In the genomic region with DNA sequence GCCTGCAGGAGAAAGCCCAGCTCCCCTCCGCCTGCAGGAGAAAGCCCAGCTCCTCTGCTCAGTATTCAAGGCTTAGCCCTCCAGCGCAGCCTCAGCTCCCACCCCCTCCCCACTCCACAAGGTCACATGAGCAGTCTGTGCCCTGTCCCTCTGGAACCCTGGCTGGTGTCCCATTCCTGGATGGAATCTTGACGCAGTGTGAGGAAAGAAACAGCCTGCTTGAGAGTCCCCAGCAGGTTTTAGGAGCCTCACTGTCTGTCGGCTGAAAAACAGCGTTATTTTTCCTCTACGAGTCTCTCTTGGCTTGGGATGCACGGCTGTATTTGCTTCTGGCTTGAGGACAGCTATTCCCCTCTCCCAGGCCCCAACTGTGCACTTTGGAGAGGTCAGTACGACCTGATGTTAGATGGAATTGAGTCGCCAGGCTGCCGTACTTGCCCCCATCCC, we compare ENCODE assay signal across 1 cellular context.
TF ChIP-seq lines count a peak whose summit lies in the region.

No MANE protein-coding gene starts in this region.

TF ChIP-seq in GM23338, 12 proteins besides CTCF, POLR2A, EP300 and RAD21 (continued from another document):
- TF ChIP-seq, protein P1, sequence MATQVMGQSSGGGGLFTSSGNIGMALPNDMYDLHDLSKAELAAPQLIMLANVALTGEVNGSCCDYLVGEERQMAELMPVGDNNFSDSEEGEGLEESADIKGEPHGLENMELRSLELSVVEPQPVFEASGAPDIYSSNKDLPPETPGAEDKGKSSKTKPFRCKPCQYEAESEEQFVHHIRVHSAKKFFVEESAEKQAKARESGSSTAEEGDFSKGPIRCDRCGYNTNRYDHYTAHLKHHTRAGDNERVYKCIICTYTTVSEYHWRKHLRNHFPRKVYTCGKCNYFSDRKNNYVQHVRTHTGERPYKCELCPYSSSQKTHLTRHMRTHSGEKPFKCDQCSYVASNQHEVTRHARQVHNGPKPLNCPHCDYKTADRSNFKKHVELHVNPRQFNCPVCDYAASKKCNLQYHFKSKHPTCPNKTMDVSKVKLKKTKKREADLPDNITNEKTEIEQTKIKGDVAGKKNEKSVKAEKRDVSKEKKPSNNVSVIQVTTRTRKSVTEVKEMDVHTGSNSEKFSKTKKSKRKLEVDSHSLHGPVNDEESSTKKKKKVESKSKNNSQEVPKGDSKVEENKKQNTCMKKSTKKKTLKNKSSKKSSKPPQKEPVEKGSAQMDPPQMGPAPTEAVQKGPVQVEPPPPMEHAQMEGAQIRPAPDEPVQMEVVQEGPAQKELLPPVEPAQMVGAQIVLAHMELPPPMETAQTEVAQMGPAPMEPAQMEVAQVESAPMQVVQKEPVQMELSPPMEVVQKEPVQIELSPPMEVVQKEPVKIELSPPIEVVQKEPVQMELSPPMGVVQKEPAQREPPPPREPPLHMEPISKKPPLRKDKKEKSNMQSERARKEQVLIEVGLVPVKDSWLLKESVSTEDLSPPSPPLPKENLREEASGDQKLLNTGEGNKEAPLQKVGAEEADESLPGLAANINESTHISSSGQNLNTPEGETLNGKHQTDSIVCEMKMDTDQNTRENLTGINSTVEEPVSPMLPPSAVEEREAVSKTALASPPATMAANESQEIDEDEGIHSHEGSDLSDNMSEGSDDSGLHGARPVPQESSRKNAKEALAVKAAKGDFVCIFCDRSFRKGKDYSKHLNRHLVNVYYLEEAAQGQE (IDR thresholded peaks at IDR 0.05; ENCODE audit: unreplicated experiment) = no peak
- TF ChIP-seq CREB1 (CRISPR knock-in tag; IDR thresholded peaks at IDR 0.05; ENCODE audit: low read depth) (no peak), JUNB (IDR thresholded peaks at IDR 0.05; ENCODE audit: unreplicated experiment) (no peak), ZNF114 (CRISPR knock-in tag; IDR thresholded peaks at IDR 0.05) (no peak), POLR2AphosphoS5 (IDR thresholded peaks at IDR 0.05; ENCODE audit: low read depth) (no peak), NANOG (IDR thresholded peaks at IDR 0.05; ENCODE audit: borderline replicate concordance) (no peak), EZH2phosphoT487 (IDR thresholded peaks at IDR 0.05; ENCODE audit: unreplicated experiment) (no peak), EZH2 (IDR thresholded peaks at IDR 0.05; ENCODE audit: low read depth, unreplicated experiment) (no peak)
- TF ChIP-seq, protein P2, sequence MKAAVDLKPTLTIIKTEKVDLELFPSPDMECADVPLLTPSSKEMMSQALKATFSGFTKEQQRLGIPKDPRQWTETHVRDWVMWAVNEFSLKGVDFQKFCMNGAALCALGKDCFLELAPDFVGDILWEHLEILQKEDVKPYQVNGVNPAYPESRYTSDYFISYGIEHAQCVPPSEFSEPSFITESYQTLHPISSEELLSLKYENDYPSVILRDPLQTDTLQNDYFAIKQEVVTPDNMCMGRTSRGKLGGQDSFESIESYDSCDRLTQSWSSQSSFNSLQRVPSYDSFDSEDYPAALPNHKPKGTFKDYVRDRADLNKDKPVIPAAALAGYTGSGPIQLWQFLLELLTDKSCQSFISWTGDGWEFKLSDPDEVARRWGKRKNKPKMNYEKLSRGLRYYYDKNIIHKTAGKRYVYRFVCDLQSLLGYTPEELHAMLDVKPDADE (IDR thresholded peaks at IDR 0.05) = no peak
TF ChIP-seq in GM23338: peak in this region for 0.
